Comparison of ENCODE assay signal across 16 cellular contexts in the genomic region with DNA sequence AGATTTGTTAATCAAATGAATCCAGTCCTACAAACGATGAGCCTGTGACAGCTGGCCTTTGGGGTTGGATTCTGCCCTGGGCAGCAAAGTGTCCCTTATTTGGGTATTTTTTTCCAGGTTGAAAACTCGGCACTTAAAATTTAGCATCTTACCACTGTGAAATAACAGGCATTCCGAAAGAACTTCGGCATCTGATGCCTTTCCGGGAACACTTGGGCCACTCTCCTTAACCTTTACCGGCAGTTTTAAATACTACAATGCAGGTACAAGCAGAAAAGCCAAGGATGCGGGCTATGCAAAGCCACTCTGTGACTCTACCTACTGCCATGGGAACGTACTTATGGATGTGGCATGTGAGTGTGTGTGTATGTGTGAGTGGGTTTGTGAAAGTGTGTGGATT. TPM values are rescaled to one million over a fixed set of nuclear protein-coding genes. Genes with fewer than 3 reads are reported as not detected.
DNase-seq lines count a peak whose midpoint lies in the region; ATAC-seq, FAIRE-seq and TF ChIP-seq lines count a peak whose summit lies in the region.
"Had no signal": no experiment of that assay in that cellular context is flagged by ENCODE, and none has a peak within 500 bp of the region (broad histone marks: within the 10 kb centered on the region; RNA-seq: fewer than 3 reads in every experiment).

No MANE protein-coding gene starts in this region.

- no peaks in the 10 kb centered on the region for H3K36me3 Mint-ChIP-seq in activated T-helper 17 cell treated with anti-CD3 and anti-CD28 coated beads, Interleukin-2, amount 50 U/mL, for 72 hours (ENCODE audit: low read depth)
- H3K36me3 Mint-ChIP-seq in immature natural killer cell (peaks cover 0 to 4% (median 0%) of the 10 kb centered on the region in 3 donors), type B pancreatic cell (peaks cover 5% of the 10 kb centered on the region)

- H4K20me1 ChIP-seq in HepG2 (ENCODE audit: insufficient read depth, low read length): no peaks in the 10 kb centered on the region

- no peak overlapping the region for H2AFZ ChIP-seq in HepG2 (ENCODE audit: low read length)

- no peaks in the 10 kb centered on the region for H3K9me3 Mint-ChIP-seq in activated T-helper 17 cell treated with anti-CD3 and anti-CD28 coated beads, Interleukin-2, amount 50 U/mL, for 72 hours
- peaks cover 0 to 5% (median 0%) of the 10 kb centered on the region in 6 donors for H3K9me3 Mint-ChIP-seq in immature natural killer cell
- no peaks in the 10 kb centered on the region for H3K9me3 Mint-ChIP-seq in type B pancreatic cell

- peak overlapping the region; percentile 81; the same call in 1 of the 2 replicates for H3K4me2 ChIP-seq in HepG2 (ENCODE audit: low read depth, low read length)

- TF ChIP-seq CTCF in HepG2 (CRISPR knock-in tag; IDR thresholded peaks at IDR 0.05) (no peak), right lobe of liver (IDR thresholded peaks at IDR 0.05) (no peak), type B pancreatic cell (conservative IDR thresholded peaks at IDR 0.05) (no peak)

- DNase-seq in HepG2 (ENCODE audit: low spot score): no peak
- DNase-seq in right lobe of liver: no peak
- DNase-seq in immature natural killer cell: no peak
- DNase-seq in type B pancreatic cell (ENCODE audit: extremely low spot score, unreplicated experiment): no peak
- DNase-seq in activated CD4-positive, CD25-positive, alpha-beta regulatory T cell (lab: John Stamatoyannopoulos, UW): no peak
- no peak for DNase-seq in HuH-7 (ENCODE audit: low spot score)
- DNase-seq: activated CD4-positive, CD25-positive, alpha-beta regulatory T cell treated with anti-CD3 and anti-CD28 coated beads, Interleukin-2, amount 50 U/mL, for 72 hours; AML-193; cortex of kidney; GOT3; NCI-H2171 treated with DMSO at 0.1 percent for 48 hours; OCI-M1; stimulated activated CD4-positive, alpha-beta T cell treated with anti-CD3 and anti-CD28 coated beads, Interleukin-2, amount 100 ng/mL, for 48 hours had no signal

- CTCF ChIA-PET in HepG2 (lab: Yijun Ruan, JAX; ENCODE audit: low intra/inter-chr PET ratio, low total read pairs): no interaction called here

- 95% methylated on average over 8 of the region's 8 CpGs for WGBS in HepG2 (ENCODE audit: low lambda C conversion rate)
- WGBS in right lobe of liver (ENCODE audit: insufficient coverage, low coverage, low lambda C conversion rate, missing lambda C conversion rate): 83% methylated on average over 8 of the region's 8 CpGs

- peaks cover 22% of the 10 kb centered on the region for H3K4me1 Mint-ChIP-seq in activated T-helper 17 cell treated with anti-CD3 and anti-CD28 coated beads, Interleukin-2, amount 50 U/mL, for 72 hours
- H3K4me1 Mint-ChIP-seq in immature natural killer cell (peaks cover 42 to 47% of the 10 kb centered on the region in 2 donors), type B pancreatic cell (ENCODE audit: unreplicated experiment) (peaks cover 4% of the 10 kb centered on the region)

- POLR2A ChIA-PET in HepG2 (lab: Yijun Ruan, JAX): no interaction called here

- no peak for TF ChIP-seq RAD21 in HepG2 (CRISPR knock-in tag; IDR thresholded peaks at IDR 0.05)

- H3K27me3 ChIP-seq in HepG2 (ENCODE audit: control insufficient read depth in 1 of 2, insufficient read depth in 2 of 2, low read length in 2 of 2) (peaks cover 0 to 3% of the 10 kb centered on the region in 2 experiments; a peak in 1 of 5 replicates), right lobe of liver (no peaks in the 10 kb centered on the region)

- FAIRE-seq in HepG2 (lab: Jason Lieb, UNC): no peak
- FAIRE-seq: islet of Langerhans had no signal

- no TSS peak for BruUV-seq in HepG2 (replicated peaks; lab: Mats Ljungman, UMichigan)

- H3K27ac ChIP-seq in HepG2 (ENCODE audit: extremely low read length, insufficient read depth, low read length): no peak overlapping the region
- no peak overlapping the region for H3K27ac ChIP-seq in right lobe of liver

- peaks cover 43% of the 10 kb centered on the region for H3K4me1 ChIP-seq in HepG2 (ENCODE audit: insufficient read depth, low read length)
- peaks cover 0 to 6% (median 0%) of the 10 kb centered on the region in 4 donors for H3K4me1 ChIP-seq in right lobe of liver

- TF ChIP-seq EP300 in HepG2 (IDR thresholded peaks at IDR 0.05; ENCODE audit: low read depth in 2 of 2, low read length in 2 of 2): no peak
- no peak for TF ChIP-seq EP300 in HepG2 (CRISPR knock-in tag; IDR thresholded peaks at IDR 0.05; ENCODE audit: borderline replicate concordance)

- TF ChIP-seq POLR2A in HepG2 (IDR thresholded peaks at IDR 0.05; ENCODE audit: insufficient read depth in 1 of 2, low read depth in 2 of 2, low read length in 2 of 2) (no peak), right lobe of liver (IDR thresholded peaks at IDR 0.05) (no peak)

- no peak overlapping the region for H3K9ac ChIP-seq in HepG2 (ENCODE audit: insufficient read depth, low read depth, low read length)

- H3K4me3 Mint-ChIP-seq in activated T-helper 17 cell treated with anti-CD3 and anti-CD28 coated beads, Interleukin-2, amount 50 U/mL, for 72 hours: peak overlapping the region; percentile 75
- peak overlapping the region; percentile 81 to 90 (median 84) for H3K4me3 Mint-ChIP-seq in immature natural killer cell
- H3K4me3 Mint-ChIP-seq in type B pancreatic cell: peak overlapping the region; percentile 81

- no peaks in the 10 kb centered on the region for H3K36me3 ChIP-seq in HepG2 (replicated peaks in 1 of 2; ENCODE audit: control insufficient read depth in 1 of 2, insufficient read depth in 2 of 2, low read length in 2 of 2)
- H3K36me3 ChIP-seq in right lobe of liver: no peaks in the 10 kb centered on the region

- peaks cover 37% of the 10 kb centered on the region for H3K79me2 ChIP-seq in HepG2 (ENCODE audit: insufficient read depth, low read length)

- peak overlapping the region; percentile 16 for H3K27ac Mint-ChIP-seq in activated T-helper 17 cell treated with anti-CD3 and anti-CD28 coated beads, Interleukin-2, amount 50 U/mL, for 72 hours
- H3K27ac Mint-ChIP-seq in immature natural killer cell (peak overlapping the region in 2 of 6 donors; percentile 0 to 62), type B pancreatic cell (no peak overlapping the region)

- in situ Hi-C loops in HepG2 (cut with HindIII; ENCODE audit: extremely low pct_ligation_motif_present, low pct_unique_long_range_greater_than_20kb): no loop called here

- H3K4me3 ChIP-seq in HepG2 (replicated peaks in 1 of 3; ENCODE audit: insufficient read depth in 1 of 3, low read depth in 2 of 3, low read length in 3 of 3) (no peak overlapping the region), right lobe of liver (no peak overlapping the region)

- no peak for ATAC-seq in HepG2
- ATAC-seq in right lobe of liver: no peak
- no peak for ATAC-seq in activated T-helper 17 cell treated with anti-CD3 and anti-CD28 coated beads, Interleukin-2, amount 50 U/mL, for 72 hours (replicated peaks)
- no peak for ATAC-seq in GM18868 (IDR thresholded peaks at IDR 0.05; ENCODE audit: unreplicated experiment)

- H3K9me3 ChIP-seq in HepG2 (ENCODE audit: low read length) (no peaks in the 10 kb centered on the region), right lobe of liver (no peaks in the 10 kb centered on the region)

- intact Hi-C loops in HepG2 (cut with micrococcal nuclease; ENCODE audit: unreplicated experiment) (no loop called here), right lobe of liver (cut with DNase I) (no loop called here)

- no peaks in the 10 kb centered on the region for H3K27me3 Mint-ChIP-seq in activated T-helper 17 cell treated with anti-CD3 and anti-CD28 coated beads, Interleukin-2, amount 50 U/mL, for 72 hours
- H3K27me3 Mint-ChIP-seq in immature natural killer cell (ENCODE audit: low read depth in 3 of 3): peaks cover 5 to 29% (median 17%) of the 10 kb centered on the region in 3 donors
- peaks cover 32% of the 10 kb centered on the region for H3K27me3 Mint-ChIP-seq in type B pancreatic cell

TF ChIP-seq in HepG2, 621 proteins besides CTCF, POLR2A, EP300 and RAD21:
- TF ChIP-seq CEBPB (IDR thresholded peaks at IDR 0.05; ENCODE audit: borderline replicate concordance, low read depth, low read length) (no peak), ZNF12 (CRISPR knock-in tag; IDR thresholded peaks at IDR 0.05) (no peak)

RNA-seq across cellular contexts. Expression of gene RASGRF2, which starts 1.0 kb away (rescaled TPM):
- total RNA-seq in HepG2 (2016; rRNA removed; fragmentation: Illumina TruSeq; extraction: Trizol): 23.6 and 24.6 TPM in 2 replicates
- total RNA-seq in HepG2 (2016; cell fraction: cytosol; rRNA removed; fragmentation: Illumina TruSeq; extraction: Trizol; ENCODE audit: low read depth): 28.7 and 29.4 TPM in 2 replicates
- total RNA-seq in HepG2 (2016; cell fraction: insoluble cytoplasmic fraction; rRNA removed; fragmentation: Illumina TruSeq; extraction: Trizol): 21.9 and 24.2 TPM in 2 replicates
- 29.6 and 33.7 TPM in 2 replicates for total RNA-seq in HepG2 (2016; cell fraction: membrane; rRNA removed; fragmentation: Illumina TruSeq; extraction: Trizol)
- 27.7 and 35.4 TPM in 2 replicates for total RNA-seq in HepG2 (2016; cell fraction: nucleus; rRNA removed; fragmentation: Illumina TruSeq; extraction: Trizol)
- polyA plus RNA-seq in HepG2 (2011; rRNA removed): 21.0 and 29.0 TPM in 2 replicates
- polyA plus RNA-seq in HepG2 (2011; cell fraction: cytosol; rRNA removed): 16.4 and 17.4 TPM in 2 replicates
- 33.0 and 40.3 TPM in 2 replicates for polyA plus RNA-seq in HepG2 (2011; cell fraction: nucleus; rRNA removed)
- 16.3 and 20.9 TPM in 2 replicates for polyA plus RNA-seq in HepG2 (2012)
- 3.9 and 4.1 TPM in 2 replicates for polyA plus RNA-seq in HepG2 (2016; cell fraction: cytosol; fragmentation: Illumina TruSeq; extraction: Trizol; ENCODE audit: low read depth)
- 21.6 and 22.6 TPM in 2 replicates for polyA plus RNA-seq in HepG2 (2016; cell fraction: insoluble cytoplasmic fraction; fragmentation: Illumina TruSeq; extraction: Trizol; ENCODE audit: low read depth)
- 11.4 and 12.7 TPM in 2 replicates for polyA plus RNA-seq in HepG2 (2016; cell fraction: membrane; fragmentation: Illumina TruSeq; extraction: Trizol; ENCODE audit: low read depth)
- polyA plus RNA-seq in HepG2 (2016; cell fraction: nucleus; fragmentation: Illumina TruSeq; extraction: Trizol; ENCODE audit: insufficient read depth, low read depth): 28.8 and 31.1 TPM in 2 replicates
- 0.05 and 56.0 TPM in 2 replicates for polyA minus RNA-seq in HepG2 (2011; rRNA and poly(A)+ RNA removed; ENCODE audit: low replicate concordance)
- 23.4 and 24.9 TPM in 2 replicates for polyA minus RNA-seq in HepG2 (2011; cell fraction: cytosol; rRNA and poly(A)+ RNA removed)
- 104 and 113 TPM in 2 replicates for polyA minus RNA-seq in HepG2 (2011; cell fraction: nucleus; rRNA and poly(A)+ RNA removed)
- under 1 TPM; 0.20 to 0.61 (median 0.36) TPM for total RNA-seq in right lobe of liver
- 1 to 10 TPM; 6.8 to 7.6 TPM for total RNA-seq in activated T-helper 17 cell treated with anti-CD3 and anti-CD28 coated beads, Interleukin-2, amount 50 U/mL, for 72 hours
- 1 to 10 TPM in 2 of 3 donors, under 1 TPM in 1; 0.17 to 3.8 (median 1.5) TPM for polyA plus RNA-seq in immature natural killer cell
- total RNA-seq in type B pancreatic cell (ENCODE audit: low replicate concordance): 2.1 and 2.4 TPM in 2 replicates
